Comparison of ENCODE assay signal across 16 cellular contexts in genomic region chr1:63827411-63828321, GRCh38. TPM values are rescaled to one million over a fixed set of nuclear protein-coding genes. Genes with fewer than 3 reads are reported as not detected.
DNase-seq lines count a peak whose midpoint lies in the region; ATAC-seq, FAIRE-seq and TF ChIP-seq lines count a peak whose summit lies in the region.
"Had no signal": no experiment of that assay in that cellular context is flagged by ENCODE, and none has a peak within 500 bp of the region (broad histone marks: within the 10 kb centered on the region; RNA-seq: fewer than 3 reads in every experiment).

No MANE protein-coding gene starts in this region.

- TF ChIP-seq CTCF in keratinocyte (optimal IDR thresholded peaks at IDR 0.05 in 1 of 3, IDR thresholded peaks at IDR 0.05 in 1 of 3, conservative IDR thresholded peaks at IDR 0.05 in 1 of 3; ENCODE audit: extremely low read depth in 1 of 3, insufficient read depth in 2 of 3, low read length in 3 of 3) = no peak
- no peak for TF ChIP-seq CTCF in endothelial cell (IDR thresholded peaks at IDR 0.05; ENCODE audit: unreplicated experiment)
- no peak for TF ChIP-seq CTCF in lower lobe of right lung (IDR thresholded peaks at IDR 0.05)
- no peak for TF ChIP-seq CTCF in neural progenitor cell (IDR thresholded peaks at IDR 0.05)

- H3F3A ChIP-seq in neural progenitor cell (ENCODE audit: low read depth) = peaks cover 14% of the 10 kb centered on the region

- peaks cover 33% of the 10 kb centered on the region for H3K4me1 ChIP-seq in SJSA1 (replicated peaks)
- peaks cover 13% of the 10 kb centered on the region for H3K4me1 ChIP-seq in keratinocyte (ENCODE audit: control insufficient read depth, extremely low read depth, insufficient read depth, low read length)
- H3K4me1 ChIP-seq in lower lobe of right lung = no peaks in the 10 kb centered on the region
- peaks cover 1% of the 10 kb centered on the region for H3K4me1 ChIP-seq in neural progenitor cell

- H3K9me3 Mint-ChIP-seq in endothelial cell (ENCODE audit: unreplicated experiment) = no peaks in the 10 kb centered on the region
- peaks cover 8% of the 10 kb centered on the region for H3K9me3 Mint-ChIP-seq in neural progenitor cell
- H3K9me3 Mint-ChIP-seq: activated CD4-positive, alpha-beta memory T cell treated with anti-CD3 and anti-CD28 coated beads for 36 hours; T-helper 1 cell treated with Interleukin-12 subunit alpha and Interleukin-12 subunit beta and Interleukin-4 antibody, amounts not matched to agents 30 μg/mL and 1 μg/mL, for 36 hours had no signal

- H3K4me3 ChIP-seq in SJSA1 (no peak overlapping the region), keratinocyte (ENCODE audit: control insufficient read depth in 2 of 3, extremely low read depth in 1 of 3, insufficient read depth in 2 of 3, low read depth in 1 of 3, low read length in 3 of 3) (no peak overlapping the region), lower lobe of right lung (no peak overlapping the region), neural progenitor cell (no peak overlapping the region)
- H3K4me3 ChIP-seq: esophagus muscularis mucosa had no signal

- H3K9ac ChIP-seq in keratinocyte (ENCODE audit: control insufficient read depth, extremely low read depth, insufficient read depth, low read length) (no peak overlapping the region), neural progenitor cell (no peak overlapping the region)

- dilution Hi-C loops in keratinocyte (cut with MboI; ENCODE audit: extremely low pct_ligation_motif_present, low sequenced_read_pairs) = no loop called here

- H3K27me3 Mint-ChIP-seq in endothelial cell (ENCODE audit: unreplicated experiment) = no peaks in the 10 kb centered on the region
- peaks cover 5% of the 10 kb centered on the region for H3K27me3 Mint-ChIP-seq in neural progenitor cell (ENCODE audit: insufficient read depth, low read depth)

- no peaks in the 10 kb centered on the region for H3K79me2 ChIP-seq in keratinocyte (ENCODE audit: control insufficient read depth, insufficient read depth, low read length)
- peaks cover 100% of the 10 kb centered on the region for H3K79me2 ChIP-seq in neural progenitor cell (ENCODE audit: low read depth)

- H3K9me3 ChIP-seq in SJSA1 (replicated peaks) (peaks cover 3% of the 10 kb centered on the region; the same call in 1 of the 2 replicates), keratinocyte (ENCODE audit: control insufficient read depth, low read depth, low read length) (no peaks in the 10 kb centered on the region), lower lobe of right lung (no peaks in the 10 kb centered on the region), neural progenitor cell (ENCODE audit: low read depth) (no peaks in the 10 kb centered on the region)
- H3K9me3 ChIP-seq: esophagus muscularis mucosa had no signal

- H3K4me1 Mint-ChIP-seq in endothelial cell (ENCODE audit: unreplicated experiment) (no peaks in the 10 kb centered on the region), neural progenitor cell (peaks cover 22% of the 10 kb centered on the region)

- H3K27me3 ChIP-seq in SJSA1 (replicated peaks) (no peaks in the 10 kb centered on the region), keratinocyte (ENCODE audit: control insufficient read depth, extremely low read depth, insufficient read depth, low read length) (no peaks in the 10 kb centered on the region), lower lobe of right lung (ENCODE audit: low read depth) (no peaks in the 10 kb centered on the region), neural progenitor cell (no peaks in the 10 kb centered on the region)
- H3K27me3 ChIP-seq: esophagus muscularis mucosa had no signal

- no peaks in the 10 kb centered on the region for H3K36me3 Mint-ChIP-seq in endothelial cell (ENCODE audit: low read depth, unreplicated experiment)
- H3K36me3 Mint-ChIP-seq in neural progenitor cell = peaks cover 11% of the 10 kb centered on the region
- H3K36me3 Mint-ChIP-seq: activated CD4-positive, alpha-beta memory T cell treated with anti-CD3 and anti-CD28 coated beads for 36 hours had no signal

- H3K27ac ChIP-seq in SJSA1 (peak overlapping the region; percentile 3; the same call in 1 of the 2 replicates), keratinocyte (ENCODE audit: control insufficient read depth, insufficient read depth, low read length) (peak overlapping the region; percentile 6), lower lobe of right lung (no peak overlapping the region), neural progenitor cell (no peak overlapping the region)
- H3K27ac ChIP-seq: esophagus muscularis mucosa had no signal

- H3K4me3 Mint-ChIP-seq in endothelial cell (ENCODE audit: unreplicated experiment) (no peak overlapping the region), neural progenitor cell (no peak overlapping the region)
- H3K4me3 Mint-ChIP-seq: activated CD4-positive, alpha-beta memory T cell treated with anti-CD3 and anti-CD28 coated beads for 36 hours; T-helper 1 cell treated with Interleukin-12 subunit alpha and Interleukin-12 subunit beta and Interleukin-4 antibody, amounts not matched to agents 30 μg/mL and 1 μg/mL, for 36 hours had no signal

- no peaks in the 10 kb centered on the region for H3K9me1 ChIP-seq in keratinocyte (ENCODE audit: control insufficient read depth, extremely low read depth, insufficient read depth, low read length)

- intact Hi-C loops in lower lobe of right lung (cut with DNase I) = no loop called here

- H3K36me3 ChIP-seq in SJSA1 = no peaks in the 10 kb centered on the region
- H3K36me3 ChIP-seq in keratinocyte (ENCODE audit: control insufficient read depth in 2 of 2, extremely low read depth in 1 of 2, insufficient read depth in 2 of 2, low read length in 2 of 2) = no peaks in the 10 kb centered on the region
- no peaks in the 10 kb centered on the region for H3K36me3 ChIP-seq in lower lobe of right lung
- no peaks in the 10 kb centered on the region for H3K36me3 ChIP-seq in neural progenitor cell
- H3K36me3 ChIP-seq: esophagus muscularis mucosa had no signal

- peak; percentile 91 for FAIRE-seq in keratinocyte (lab: Jason Lieb, UNC)
- FAIRE-seq: GM12892 had no signal

- no peaks in the 10 kb centered on the region for H4K20me1 ChIP-seq in keratinocyte (ENCODE audit: control insufficient read depth, extremely low read depth, insufficient read depth, low read length)
- H4K20me1 ChIP-seq in neural progenitor cell (ENCODE audit: low read depth) = peaks cover 6% of the 10 kb centered on the region

- H3K4me2 ChIP-seq in keratinocyte (ENCODE audit: control insufficient read depth, extremely low read depth, insufficient read depth, low read depth, low read length) (peak overlapping the region; percentile 52), neural progenitor cell (no peak overlapping the region)

- no peak overlapping the region for H2AFZ ChIP-seq in keratinocyte (ENCODE audit: control insufficient read depth, low read length)
- no peak overlapping the region for H2AFZ ChIP-seq in neural progenitor cell (replicated peaks)

- no peak overlapping the region for H3K27ac Mint-ChIP-seq in endothelial cell (ENCODE audit: unreplicated experiment)
- no peak overlapping the region for H3K27ac Mint-ChIP-seq in neural progenitor cell
- H3K27ac Mint-ChIP-seq: activated CD4-positive, alpha-beta memory T cell treated with anti-CD3 and anti-CD28 coated beads for 36 hours; T-helper 1 cell treated with Interleukin-12 subunit alpha and Interleukin-12 subunit beta and Interleukin-4 antibody, amounts not matched to agents 30 μg/mL and 1 μg/mL, for 36 hours had no signal

- peak in 1 of 2 experiments; percentile 73 for DNase-seq in SJSA1 (ENCODE audit: low read depth in 1 of 2, low spot score in 2 of 2)
- DNase-seq in keratinocyte (ENCODE audit: low read depth, low spot score) = no peak
- no peak for DNase-seq in endothelial cell (ENCODE audit: low spot score)
- no peak for DNase-seq in lower lobe of right lung
- no peak for DNase-seq in neural progenitor cell (ENCODE audit: low spot score)
- DNase-seq: activated CD4-positive, alpha-beta memory T cell treated with anti-CD3 and anti-CD28 coated beads for 36 hours; activated effector memory CD4-positive, alpha-beta T cell treated with anti-CD3 and anti-CD28 coated beads, Interleukin-2, amount 50 U/mL, for 16 hours; KBM-7; NCI-H2029 treated with DMSO at 0.1 percent for 48 hours; right cardiac atrium; substantia nigra had no signal

- ATAC-seq in HG02678 (IDR thresholded peaks at IDR 0.05; ENCODE audit: unreplicated experiment) (peak; percentile 9), lower lobe of right lung (no peak), GM18858 (IDR thresholded peaks at IDR 0.05; ENCODE audit: unreplicated experiment) (no peak)
- ATAC-seq: right cardiac atrium had no signal

RNA-seq across cellular contexts. Expression of gene ROR1, which starts 53.8 kb away (rescaled TPM):
- 14.8 and 19.7 TPM in 2 replicates for total RNA-seq in SJSA1 (2014; rRNA removed; shearing (Covaris generic))
- 9.2 to 10.4 TPM (median 9.4 TPM) in 3 replicates for polyA plus RNA-seq in keratinocyte
- 1.8 TPM for polyA plus RNA-seq in keratinocyte (2011; ENCODE audit: low read depth)
- polyA plus RNA-seq in keratinocyte (2011; cell fraction: cytosol; rRNA removed) = 2.8 and 4.5 TPM in 2 replicates
- 12.5 and 12.9 TPM in 2 replicates for polyA plus RNA-seq in keratinocyte (2011; cell fraction: nucleus; rRNA removed)
- 2.8 and 6.1 TPM in 2 replicates for polyA plus RNA-seq in keratinocyte (2012; ENCODE audit: low replicate concordance)
- 22.6 to 33.4 TPM (median 24.4 TPM) in 3 replicates for polyA minus RNA-seq in keratinocyte
- polyA minus RNA-seq in keratinocyte (2011; cell fraction: cytosol; rRNA and poly(A)+ RNA removed) = 4.4 TPM
- 25.5 and 38.1 TPM in 2 replicates for polyA minus RNA-seq in keratinocyte (2011; cell fraction: nucleus; rRNA and poly(A)+ RNA removed)
- total RNA-seq in endothelial cell (ENCODE audit: unreplicated experiment) (6.7 TPM), lower lobe of right lung (15.8 TPM), neural progenitor cell (ENCODE audit: low replicate concordance) (30.3 and 32.0 TPM in 2 replicates)

Comparison
In these comparisons a context has a peak if more than half of its experiments do, and no peak if none do; other contexts are left out.
1. H3K27ac ChIP-seq: peak in SJSA1 (single experiment) and keratinocyte (single experiment); none in lower lobe of right lung (single experiment) and neural progenitor cell (single experiment).